In the genomic region with DNA sequence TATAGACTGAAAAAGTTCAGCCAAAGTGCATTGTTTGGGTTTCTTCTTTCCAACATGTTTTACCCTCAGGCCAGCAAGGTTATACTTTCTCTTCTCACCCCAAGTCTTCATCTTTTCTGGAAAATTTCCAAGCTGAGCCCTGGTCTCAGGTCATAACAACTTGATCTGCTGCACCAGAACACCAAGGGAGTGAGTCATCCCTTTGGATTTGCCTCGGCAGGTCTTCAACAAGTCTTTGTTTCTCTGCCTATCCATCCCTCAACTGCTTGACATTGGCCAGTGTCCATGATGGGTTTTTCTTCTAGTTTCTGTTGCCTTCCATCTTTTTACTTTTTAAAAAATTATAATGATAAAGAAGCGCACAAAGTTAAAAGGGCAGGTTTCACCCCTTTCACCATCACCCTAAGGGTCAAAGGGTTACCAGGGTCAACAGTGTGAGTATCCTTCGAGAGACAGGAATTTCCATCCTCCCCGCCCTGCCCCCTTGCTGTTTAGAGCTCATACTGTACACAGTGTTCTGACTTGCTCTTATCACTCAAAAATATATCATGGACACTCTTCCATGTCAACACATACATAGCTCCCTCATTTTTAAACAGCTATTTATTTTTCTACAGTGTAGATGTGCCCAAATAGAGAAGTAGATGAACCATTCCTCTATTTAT, we compare ENCODE assay signal across 12 cellular contexts. TPM values are rescaled to one million over a fixed set of nuclear protein-coding genes. Genes with fewer than 3 reads are reported as not detected.
DNase-seq lines count a peak whose midpoint lies in the region; ATAC-seq, FAIRE-seq and TF ChIP-seq lines count a peak whose summit lies in the region.
"Had no signal": no experiment of that assay in that cellular context is flagged by ENCODE, and none has a peak within 500 bp of the region (broad histone marks: within the 10 kb centered on the region; RNA-seq: fewer than 3 reads in every experiment).

No MANE protein-coding gene starts in this region.

- H2AFZ ChIP-seq in K562 (ENCODE audit: low read depth, low read length) (no peak overlapping the region), keratinocyte (ENCODE audit: control insufficient read depth, low read length) (peak overlapping the region; percentile 48)

- H3K9me1 ChIP-seq in K562 (ENCODE audit: control insufficient read depth, insufficient read depth, low read length) (no peaks in the 10 kb centered on the region), keratinocyte (ENCODE audit: control insufficient read depth, extremely low read depth, insufficient read depth, low read length) (no peaks in the 10 kb centered on the region)

- H4K20me1 ChIP-seq in K562 (replicated peaks; ENCODE audit: control insufficient read depth, insufficient read depth, low read length) (no peaks in the 10 kb centered on the region), keratinocyte (ENCODE audit: control insufficient read depth, extremely low read depth, insufficient read depth, low read length) (no peaks in the 10 kb centered on the region)
- H4K20me1 ChIP-seq: BLaER1 had no signal

- WGBS in K562 (ENCODE audit: insufficient coverage, low coverage, missing lambda C conversion rate) = 14% methylated on average over 4 of the region's 4 CpGs
- WGBS in tibial nerve, 2 donors = 49 to 59% methylated on average over 4 of the region's 4 CpGs

- TF ChIP-seq EP300 in K562 (IDR thresholded peaks at IDR 0.05; ENCODE audit: low read length) = no peak
- no peak for TF ChIP-seq EP300 in tibial nerve (IDR thresholded peaks at IDR 0.05)

- H3K4me1 ChIP-seq in K562 (replicated peaks in 1 of 2; ENCODE audit: control insufficient read depth in 2 of 2, insufficient read depth in 2 of 2, low read length in 2 of 2) (peaks cover 0 to 11% of the 10 kb centered on the region in 2 experiments; a peak in 2 of 5 replicates), keratinocyte (ENCODE audit: control insufficient read depth, extremely low read depth, insufficient read depth, low read length) (peaks cover 36% of the 10 kb centered on the region), tibial nerve (peaks cover 0 to 25% (median 2%) of the 10 kb centered on the region in 4 donors)

- H3K27me3 ChIP-seq in K562 (ENCODE audit: control insufficient read depth in 2 of 2, insufficient read depth in 2 of 2, low read length in 2 of 2) = no peaks in the 10 kb centered on the region
- H3K27me3 ChIP-seq in keratinocyte (ENCODE audit: control insufficient read depth, extremely low read depth, insufficient read depth, low read length) = no peaks in the 10 kb centered on the region
- no peaks in the 10 kb centered on the region for H3K27me3 ChIP-seq in tibial nerve
- H3K27me3 ChIP-seq: BLaER1 had no signal

- FAIRE-seq in K562 (lab: Jason Lieb, UNC) = peak; percentile 55
- peak; percentile 98 for FAIRE-seq in keratinocyte (lab: Jason Lieb, UNC)

- peak; percentile 49 for DNase-seq in AG10803 (ENCODE audit: low read depth)
- peak; percentile 82 for DNase-seq in HPDE6-E6E7 (ENCODE audit: extremely low spot score)
- peak; percentile 14 to 44 (median 24) for DNase-seq in K562 (ENCODE audit: extremely low read depth in 1 of 4, low spot score in 3 of 4)
- DNase-seq in keratinocyte (ENCODE audit: low read depth, low spot score) = peak; percentile 99
- no peak for DNase-seq in tibial nerve (ENCODE audit: low spot score in 2 of 2)
- no peak for DNase-seq in T-helper 1 cell
- DNase-seq: activated T-cell treated with anti-CD3 and anti-CD28 coated beads, Interleukin-2, amount 50 U/mL, for 24 hours; stimulated activated naive CD8-positive, alpha-beta T cell treated with anti-CD3 and anti-CD28 coated beads, Interleukin-15, Interleukin-2, amounts not matched to agents 100 U/mL and 50 U/mL, for 24 hours had no signal

- POLR2A ChIA-PET in K562 (lab: Yijun Ruan, JAX) = no interaction called here

- intact Hi-C loops in K562 (cut with micrococcal nuclease) = loop anchor here (10.0 kb wide), 1 partner anchor 126 kb away; no protein-coding TSS in a partner anchor

- in situ Hi-C loops in K562 (cut with MboI) = no loop called here

- no peak overlapping the region for H3K9ac ChIP-seq in K562 (ENCODE audit: insufficient read depth in 1 of 2, low read depth in 2 of 2, low read length in 2 of 2)
- H3K9ac ChIP-seq in keratinocyte (ENCODE audit: control insufficient read depth, extremely low read depth, insufficient read depth, low read length) = peak overlapping the region; percentile 16
- H3K9ac ChIP-seq: BLaER1 had no signal

- dilution Hi-C loops in keratinocyte (cut with MboI; ENCODE audit: extremely low pct_ligation_motif_present, low sequenced_read_pairs) = no loop called here

- H3K27ac ChIP-seq in K562 (ENCODE audit: extremely low read depth, low read depth, low read length) = no peak overlapping the region
- H3K27ac ChIP-seq in keratinocyte (ENCODE audit: control insufficient read depth, insufficient read depth, low read length) = peak overlapping the region; percentile 67
- H3K27ac ChIP-seq in tibial nerve = no peak overlapping the region
- H3K27ac ChIP-seq: BLaER1, VCaP had no signal

- H3K36me3 ChIP-seq in K562 (ENCODE audit: control insufficient read depth, insufficient read depth, low read length) (no peaks in the 10 kb centered on the region), keratinocyte (ENCODE audit: control insufficient read depth in 2 of 2, extremely low read depth in 1 of 2, insufficient read depth in 2 of 2, low read length in 2 of 2) (no peaks in the 10 kb centered on the region), tibial nerve (no peaks in the 10 kb centered on the region)
- H3K36me3 ChIP-seq: BLaER1 had no signal

- CTCF ChIA-PET in K562 (lab: Yijun Ruan, JAX; ENCODE audit: low intra/inter-chr PET ratio) = no interaction called here

- H3K4me2 ChIP-seq in K562 (ENCODE audit: insufficient read depth, low read length) = no peak overlapping the region
- peak overlapping the region; percentile 70 for H3K4me2 ChIP-seq in keratinocyte (ENCODE audit: control insufficient read depth, extremely low read depth, insufficient read depth, low read depth, low read length)
- H3K4me2 ChIP-seq: BLaER1 had no signal

- H3K9me3 ChIP-seq in K562 (replicated peaks; ENCODE audit: control insufficient read depth, insufficient read depth, low read depth, low read length) (no peaks in the 10 kb centered on the region), keratinocyte (ENCODE audit: control insufficient read depth, low read depth, low read length) (no peaks in the 10 kb centered on the region), tibial nerve (no peaks in the 10 kb centered on the region)
- H3K9me3 ChIP-seq: BLaER1 had no signal

- no peak for TF ChIP-seq RAD21 in K562 (CRISPR knock-in tag; conservative IDR thresholded peaks at IDR 0.05 in 1 of 2, IDR thresholded peaks at IDR 0.05 in 1 of 2)

- H3K79me2 ChIP-seq in K562 (ENCODE audit: control insufficient read depth, insufficient read depth, low read length) = no peaks in the 10 kb centered on the region
- no peaks in the 10 kb centered on the region for H3K79me2 ChIP-seq in keratinocyte (ENCODE audit: control insufficient read depth, insufficient read depth, low read length)

- H3K4me3 ChIP-seq in AG10803 (ENCODE audit: low read length) (no peak overlapping the region), K562 (no peak overlapping the region), keratinocyte (ENCODE audit: control insufficient read depth in 2 of 3, extremely low read depth in 1 of 3, insufficient read depth in 2 of 3, low read depth in 1 of 3, low read length in 3 of 3) (peak overlapping the region; percentile 20 to 51 (median 46)), tibial nerve (no peak overlapping the region)
- H3K4me3 ChIP-seq: BLaER1 had no signal

- ATAC-seq in K562 = no peak
- ATAC-seq in HG02610 (IDR thresholded peaks at IDR 0.05; ENCODE audit: unreplicated experiment) = no peak
- ATAC-seq in GM18870 (IDR thresholded peaks at IDR 0.05; ENCODE audit: unreplicated experiment) = no peak
- ATAC-seq: stimulated activated naive CD8-positive, alpha-beta T cell treated with anti-CD3 and anti-CD28 coated beads, Interleukin-15, Interleukin-2, amounts not matched to agents 100 U/mL and 50 U/mL, for 24 hours had no signal

- TF ChIP-seq POLR2A in K562 (conservative IDR thresholded peaks at IDR 0.05) (no peak), tibial nerve (IDR thresholded peaks at IDR 0.05) (no peak)

- BruUV-seq in K562 (replicated peaks; lab: Mats Ljungman, UMichigan) = no TSS peak

- TF ChIP-seq CTCF in AG10803 (conservative IDR thresholded peaks at IDR 0.05; ENCODE audit: low read length) = no peak
- no peak for TF ChIP-seq CTCF in K562 (IDR thresholded peaks at IDR 0.05 in 2 of 3, conservative IDR thresholded peaks at IDR 0.05 in 1 of 3; ENCODE audit: insufficient read depth in 2 of 3, low read depth in 1 of 3, low read length in 3 of 3)
- TF ChIP-seq CTCF in keratinocyte (optimal IDR thresholded peaks at IDR 0.05 in 1 of 3, IDR thresholded peaks at IDR 0.05 in 1 of 3, conservative IDR thresholded peaks at IDR 0.05 in 1 of 3; ENCODE audit: extremely low read depth in 1 of 3, insufficient read depth in 2 of 3, low read length in 3 of 3) = no peak
- TF ChIP-seq CTCF in tibial nerve (IDR thresholded peaks at IDR 0.05) = no peak

RNA-seq across cellular contexts. Expression of gene SPATS2L, which starts 5.7 kb away (rescaled TPM):
- 17.5 and 23.3 TPM in 2 replicates for total RNA-seq in K562 (2011; cell fraction: chromatin; rRNA removed; ENCODE audit: low replicate concordance)
- total RNA-seq in K562 (2011; cell fraction: nucleolus; rRNA removed) = 8.3 and 8.9 TPM in 2 replicates
- 10.0 and 18.6 TPM in 2 replicates for total RNA-seq in K562 (2011; cell fraction: nucleoplasm; rRNA removed)
- 23.3 and 26.1 TPM in 2 replicates for total RNA-seq in K562 (2014; rRNA removed)
- 24.9 and 29.4 TPM in 2 replicates for total RNA-seq in K562 (2014; rRNA removed; fragmentation: Illumina TruSeq; extraction: Trizol)
- total RNA-seq in K562 (2015; rRNA removed; fragmentation: Illumina TruSeq; extraction: Trizol) = 23.4 and 24.5 TPM in 2 replicates
- total RNA-seq in K562 (2021) = 25.8 and 29.1 TPM in 2 replicates
- 34.6 and 41.4 TPM in 2 replicates for polyA plus RNA-seq in K562 (2011; rRNA removed)
- polyA plus RNA-seq in K562 (2011; cell fraction: cytosol; rRNA removed) = 22.2 and 31.6 TPM in 2 replicates
- polyA plus RNA-seq in K562 (2011; cell fraction: nucleus; rRNA removed) = 24.7 and 24.8 TPM in 2 replicates
- polyA plus RNA-seq in K562 (2012) = 22.3 and 27.8 TPM in 2 replicates
- polyA plus RNA-seq in K562 (2014; fragmentation: Illumina TruSeq; extraction: Trizol) = 34.2 and 41.5 TPM in 2 replicates
- polyA plus RNA-seq in K562 (2014; fragmentation: Nextera tagmentation; extraction: Ambion mirVana) = 10 to 100 TPM; 11.3 to 11.6 TPM
- polyA plus RNA-seq in K562 (2014; rRNA removed) = 28.0 and 33.4 TPM in 2 replicates
- 48.3 and 50.5 TPM in 2 replicates for polyA minus RNA-seq in K562 (2011; rRNA and poly(A)+ RNA removed)
- polyA minus RNA-seq in K562 (2011; cell fraction: cytosol; rRNA and poly(A)+ RNA removed) = 23.6 and 28.4 TPM in 2 replicates
- 18.2 and 31.0 TPM in 2 replicates for polyA minus RNA-seq in K562 (2011; cell fraction: nucleus; rRNA and poly(A)+ RNA removed)
- 80.2 to 125 TPM (median 95.3 TPM) in 3 replicates for polyA plus RNA-seq in keratinocyte
- polyA plus RNA-seq in keratinocyte (2011; ENCODE audit: low read depth) = 164 TPM
- polyA plus RNA-seq in keratinocyte (2011; cell fraction: cytosol; rRNA removed) = 91.4 and 123 TPM in 2 replicates
- 58.8 and 65.8 TPM in 2 replicates for polyA plus RNA-seq in keratinocyte (2011; cell fraction: nucleus; rRNA removed)
- polyA plus RNA-seq in keratinocyte (2012; ENCODE audit: low replicate concordance) = 66.1 and 86.1 TPM in 2 replicates
- polyA minus RNA-seq in keratinocyte = 28.6 to 83.5 TPM (median 82.7 TPM) in 3 replicates
- 77.3 TPM for polyA minus RNA-seq in keratinocyte (2011; cell fraction: cytosol; rRNA and poly(A)+ RNA removed)
- polyA minus RNA-seq in keratinocyte (2011; cell fraction: nucleus; rRNA and poly(A)+ RNA removed) = 34.2 and 61.2 TPM in 2 replicates
- 10 to 100 TPM; 50.9 to 74.1 (median 57.2) TPM for total RNA-seq in tibial nerve

Comparison
In these comparisons a context has a peak if more than half of its experiments do, and no peak if none do; other contexts are left out.
1. DNase-seq: peak in AG10803 (single experiment), HPDE6-E6E7 (single experiment), K562 (4 of 4) and keratinocyte (single experiment); none in tibial nerve (0 of 2) and T-helper 1 cell (0 of 5).
2. H3K4me3 ChIP-seq: peak in keratinocyte (3 of 3); none in AG10803 (single experiment), K562 (single experiment) and tibial nerve (0 of 4).